In the genomic region with DNA sequence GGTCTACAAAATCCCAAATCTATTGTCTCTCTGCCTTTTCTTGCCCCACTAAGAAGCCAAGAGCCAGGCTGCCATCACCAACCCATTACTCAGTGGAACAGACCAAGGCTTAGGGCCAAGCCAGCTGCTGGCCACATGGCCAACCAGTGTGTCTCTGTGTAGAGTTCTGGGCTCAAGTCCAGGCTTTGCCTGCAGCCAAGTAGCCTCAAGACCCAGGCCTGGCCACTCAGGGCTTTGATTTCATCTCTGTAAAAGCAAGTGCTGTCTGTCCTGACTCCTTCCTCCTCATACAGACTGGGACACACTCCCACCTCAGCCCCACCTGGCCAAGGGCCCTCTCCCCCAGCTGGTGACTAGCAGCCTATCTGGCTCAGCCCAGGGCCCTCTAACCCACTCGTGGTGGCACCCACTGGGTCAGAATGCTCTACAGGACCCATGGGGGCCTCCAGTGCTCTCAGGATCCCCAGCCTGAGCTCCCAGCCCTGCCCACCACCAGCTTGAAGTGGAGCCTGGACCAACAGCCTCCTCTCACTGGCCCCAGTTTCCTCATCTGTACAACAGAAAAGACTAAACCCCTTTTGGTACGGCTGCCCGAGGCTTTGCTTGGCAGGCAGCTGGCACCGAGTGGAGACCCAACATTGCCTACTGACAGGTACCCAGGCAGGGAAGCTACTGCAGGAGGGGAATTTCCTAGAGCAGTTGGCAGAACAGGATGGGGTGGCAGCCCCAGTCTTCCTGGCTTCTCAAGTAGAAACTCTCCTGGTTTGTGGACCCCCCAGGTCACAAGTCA, we compare ENCODE assay signal across 8 cellular contexts. TPM values are rescaled to one million over a fixed set of nuclear protein-coding genes. Genes with fewer than 3 reads are reported as not detected.
DNase-seq lines count a peak whose midpoint lies in the region; ATAC-seq and FAIRE-seq lines count a peak whose summit lies in the region.

No MANE protein-coding gene starts in this region.

- peaks cover 77 to 84% of the 10 kb centered on the region in 2 donors for H3K4me1 ChIP-seq in duodenal mucosa (ENCODE audit: control insufficient read depth in 1 of 2, insufficient read depth in 2 of 2, low read length in 2 of 2)

- peaks cover 0 to 5% of the 10 kb centered on the region in 2 donors for H3K36me3 Mint-ChIP-seq in naive B cell

- H3K4me3 ChIP-seq in MG63 = peak overlapping the region; percentile 44
- peak overlapping the region; percentile 65 to 70 for H3K4me3 ChIP-seq in duodenal mucosa (ENCODE audit: low read depth in 1 of 2, low read length in 2 of 2)

- DNase-seq in AG20443 (ENCODE audit: low spot score) (peak; percentile 84), MG63 (peak; percentile 83), naive B cell (no peak), NCI-H748 treated with DMSO at 0.1 percent for 48 hours (lab: John Stamatoyannopoulos, UW) (no peak), urothelium cell line (ENCODE audit: low spot score) (no peak), retina (no peak)

- H3K27me3 ChIP-seq in MG63 = no peaks in the 10 kb centered on the region
- H3K27me3 ChIP-seq in duodenal mucosa (ENCODE audit: control insufficient read depth in 1 of 2, insufficient read depth in 2 of 2, low read length in 2 of 2) = no peaks in the 10 kb centered on the region

- H3K9me3 Mint-ChIP-seq in naive B cell = no peaks in the 10 kb centered on the region

- FAIRE-seq in urothelium cell line (lab: Jason Lieb, UNC) = no peak

- ATAC-seq in naive B cell (ENCODE audit: low read depth in 2 of 2) = no peak
- ATAC-seq in GM18867 (IDR thresholded peaks at IDR 0.05; ENCODE audit: unreplicated experiment) = no peak

- peak overlapping the region in 2 of 6 donors; percentile 28 to 66 for H3K27ac Mint-ChIP-seq in naive B cell

- peak overlapping the region; percentile 70 to 76 for H3K9ac ChIP-seq in duodenal mucosa (ENCODE audit: low read depth in 1 of 2, low read length in 2 of 2)

- H3K27me3 Mint-ChIP-seq in naive B cell = peaks cover 0 to 4% (median 0%) of the 10 kb centered on the region in 3 donors

- no peak overlapping the region for H3K27ac ChIP-seq in duodenal mucosa (ENCODE audit: low read depth, low read length)

- H3K4me1 Mint-ChIP-seq in naive B cell = peaks cover 37 to 53% (median 52%) of the 10 kb centered on the region in 3 donors

- H3K36me3 ChIP-seq in MG63 = peaks cover 21% of the 10 kb centered on the region
- peaks cover 15 to 26% of the 10 kb centered on the region in 2 donors for H3K36me3 ChIP-seq in duodenal mucosa (ENCODE audit: control insufficient read depth in 1 of 2, insufficient read depth in 2 of 2, low read length in 2 of 2)

- peak overlapping the region; percentile 29 to 83 (median 60) for H3K4me3 Mint-ChIP-seq in naive B cell

- H3K9me3 ChIP-seq in MG63 = no peaks in the 10 kb centered on the region
- H3K9me3 ChIP-seq in duodenal mucosa (ENCODE audit: control insufficient read depth in 1 of 2, low read length in 2 of 2) = no peaks in the 10 kb centered on the region

RNA-seq across cellular contexts. Expression of a gene that starts 14.4 kb away (rescaled TPM):
- 36.0 and 59.3 TPM in 2 replicates for total RNA-seq in MG63 (2014; rRNA removed; shearing (Covaris generic); ENCODE audit: low replicate concordance)
- polyA plus RNA-seq in naive B cell (ENCODE audit: low read depth in 6 of 6) = 10 to 100 TPM in 1 of 6 donors, 1 to 10 TPM in 5; 4.8 to 10.0 (median 5.4) TPM

Comparison
In these comparisons a context has a peak if more than half of its experiments do, and no peak if none do; other contexts are left out.
1. DNase-seq: peak in AG20443 (single experiment) and MG63 (single experiment); none in naive B cell (single experiment), NCI-H748 treated with DMSO at 0.1 percent for 48 hours (single experiment), urothelium cell line (single experiment) and retina (single experiment).